Comparison of ENCODE assay signal across 8 cellular contexts in genomic region chr19:31350693-31351211, GRCh38. TPM values are rescaled to one million over a fixed set of nuclear protein-coding genes. Genes with fewer than 3 reads are reported as not detected.
DNase-seq lines count a peak whose midpoint lies in the region; ATAC-seq and TF ChIP-seq lines count a peak whose summit lies in the region.

No MANE protein-coding gene starts in this region.

- WGBS in H9 (ENCODE audit: extremely low coverage, insufficient read length, low lambda C conversion rate), result no CpG with 5 or more reads among the region's 66 CpGs

- H3K56ac ChIP-seq in H9 (ENCODE audit: insufficient read length, low read depth, low read length), result no peak overlapping the region

- no peak overlapping the region for H4K91ac ChIP-seq in H9 (ENCODE audit: insufficient read length, low read depth, low read length)

- H3K4me2 ChIP-seq in H9 (ENCODE audit: insufficient read depth, insufficient read length, low read length), result peak overlapping the region; percentile 94
- H3K4me2 ChIP-seq in fibroblast of lung (ENCODE audit: extremely low read depth, insufficient read depth, low read length), result peak overlapping the region; percentile 77

- peak; percentile 41 for DNase-seq in ACHN
- DNase-seq in H9, result peak; percentile 43
- DNase-seq in activated CD4-positive, alpha-beta memory T cell treated with anti-CD3 and anti-CD28 coated beads for 36 hours, result peak; percentile 44
- DNase-seq in fibroblast of lung (ENCODE audit: low read depth in 2 of 2), result peak; percentile 53 to 63
- DNase-seq in cerebellar nuclear complex (lab: John Stamatoyannopoulos, UW), result no peak

- no peak overlapping the region for H3K23ac ChIP-seq in H9 (ENCODE audit: insufficient read length, low read depth, low read length)

- H3K79me2 ChIP-seq in H9 (ENCODE audit: insufficient read depth, low read length) (peaks cover 11% of the 10 kb centered on the region; the same call in 1 of the 2 replicates), fibroblast of lung (ENCODE audit: control insufficient read depth, insufficient read depth, low read length) (peaks cover 33% of the 10 kb centered on the region)

- H3K9me3 ChIP-seq in H9 (ENCODE audit: control insufficient read depth, low read depth, low read length) (no peaks in the 10 kb centered on the region), fibroblast of lung (ENCODE audit: control insufficient read depth, insufficient read depth, low read depth, low read length) (no peaks in the 10 kb centered on the region), mucosa of stomach (ENCODE audit: control insufficient read depth, low read length) (no peaks in the 10 kb centered on the region)

- peaks cover 49% of the 10 kb centered on the region for H3K23me2 ChIP-seq in H9 (ENCODE audit: insufficient read length, low read depth, low read length, poor library complexity, severe bottlenecking)

- ATAC-seq in GM19463 (IDR thresholded peaks at IDR 0.05; ENCODE audit: unreplicated experiment) (no peak), HG03520 (IDR thresholded peaks at IDR 0.05; ENCODE audit: unreplicated experiment) (no peak)

- intact Hi-C loops in activated CD4-positive, alpha-beta memory T cell treated with anti-CD3 and anti-CD28 coated beads for 36 hours (cut with micrococcal nuclease), result loop anchor here (10.0 kb wide), 1 partner anchor 1126 kb away; no protein-coding TSS in a partner anchor

- no peaks in the 10 kb centered on the region; a peak in 1 of 7 replicates for H3K36me3 Mint-ChIP-seq in H9 (ENCODE audit: insufficient read depth in 1 of 3, low read depth in 3 of 3)
- no peaks in the 10 kb centered on the region for H3K36me3 Mint-ChIP-seq in activated CD4-positive, alpha-beta memory T cell treated with anti-CD3 and anti-CD28 coated beads for 36 hours

- peaks cover 14% of the 10 kb centered on the region; the same call in 1 of the 2 replicates for H3K4me1 ChIP-seq in H9 (ENCODE audit: insufficient read depth, low read length)
- peaks cover 4% of the 10 kb centered on the region for H3K4me1 ChIP-seq in fibroblast of lung (ENCODE audit: control insufficient read depth, extremely low read depth, insufficient read depth, low read length)
- H3K4me1 ChIP-seq in mucosa of stomach (ENCODE audit: control insufficient read depth, insufficient read depth, low read length), result no peaks in the 10 kb centered on the region

- H2BK20ac ChIP-seq in H9 (ENCODE audit: low read depth, low read length, poor library complexity, severe bottlenecking), result no peak overlapping the region

- H3K36me3 ChIP-seq in fibroblast of lung (ENCODE audit: control insufficient read depth, insufficient read depth, low read length) (no peaks in the 10 kb centered on the region), mucosa of stomach (ENCODE audit: control insufficient read depth, insufficient read depth, low read length) (no peaks in the 10 kb centered on the region)

- H3K27me3 ChIP-seq in H9 (ENCODE audit: insufficient read depth, low read length) (peaks cover 40% of the 10 kb centered on the region), fibroblast of lung (ENCODE audit: control insufficient read depth, insufficient read depth, low read length) (no peaks in the 10 kb centered on the region), mucosa of stomach (ENCODE audit: control insufficient read depth, insufficient read depth, low read length) (peaks cover 64% of the 10 kb centered on the region)

- no peaks in the 10 kb centered on the region for H3K79me1 ChIP-seq in H9 (ENCODE audit: insufficient read depth, low read depth, low read length, poor library complexity, severe bottlenecking)

- H2BK120ac ChIP-seq in H9 (ENCODE audit: low read depth, low read length, poor library complexity, severe bottlenecking), result no peak overlapping the region

- no peak overlapping the region for H2AFZ ChIP-seq in H9 (ENCODE audit: low read length)
- H2AFZ ChIP-seq in fibroblast of lung (ENCODE audit: low read length), result peak overlapping the region; percentile 23

- H3K27ac Mint-ChIP-seq in H9, result no peak overlapping the region
- H3K27ac Mint-ChIP-seq in activated CD4-positive, alpha-beta memory T cell treated with anti-CD3 and anti-CD28 coated beads for 36 hours, result no peak overlapping the region

- H2AK5ac ChIP-seq in H9 (ENCODE audit: insufficient read length, low read length), result no peak overlapping the region

- no peak overlapping the region for H3K18ac ChIP-seq in H9 (ENCODE audit: insufficient read length, low read depth, low read length)

- H3K4me1 Mint-ChIP-seq in H9, result peaks cover 49 to 51% of the 10 kb centered on the region in 2 experiments
- peaks cover 50% of the 10 kb centered on the region for H3K4me1 Mint-ChIP-seq in activated CD4-positive, alpha-beta memory T cell treated with anti-CD3 and anti-CD28 coated beads for 36 hours (ENCODE audit: low read depth)

- H2BK5ac ChIP-seq in H9 (ENCODE audit: insufficient read length, low read length), result no peak overlapping the region

- CTCF ChIA-PET in activated CD4-positive, alpha-beta memory T cell treated with anti-CD3 and anti-CD28 coated beads for 36 hours (lab: Charles Lee), result interaction anchor here (0.7 to 1.7 kb wide), 2 partner anchors 295 to 567 kb away, joined by 3 to 4 read pairs; no protein-coding TSS in a partner anchor

- H3K4me3 Mint-ChIP-seq in H9, result peak overlapping the region; percentile 83 to 90
- peak overlapping the region; percentile 77 for H3K4me3 Mint-ChIP-seq in activated CD4-positive, alpha-beta memory T cell treated with anti-CD3 and anti-CD28 coated beads for 36 hours

- in situ Hi-C loops in ACHN (cut with HindIII; ENCODE audit: low pct_ligation_motif_present, low pct_unique_long_range_greater_than_20kb, low sequenced_read_pairs), result no loop called here

- H3K9ac ChIP-seq in H9 (ENCODE audit: extremely low read depth, insufficient read length, low read length), result peak overlapping the region; percentile 21
- peak overlapping the region; percentile 82 for H3K9ac ChIP-seq in fibroblast of lung (ENCODE audit: insufficient read depth, low read length)
- H3K9ac ChIP-seq in mucosa of stomach (ENCODE audit: low read length), result peak overlapping the region; percentile 4

- TF ChIP-seq CTCF in H9 (conservative IDR thresholded peaks at IDR 0.05), result no peak
- no peak for TF ChIP-seq CTCF in fibroblast of lung (conservative IDR thresholded peaks at IDR 0.05 in 1 of 2, IDR thresholded peaks at IDR 0.05 in 1 of 2; ENCODE audit: low read depth in 1 of 2, low read length in 2 of 2)

- H3K9me3 Mint-ChIP-seq in H9, result no peaks in the 10 kb centered on the region; a peak in 2 of 5 replicates
- no peaks in the 10 kb centered on the region for H3K9me3 Mint-ChIP-seq in activated CD4-positive, alpha-beta memory T cell treated with anti-CD3 and anti-CD28 coated beads for 36 hours

- H4K20me1 ChIP-seq in H9 (ENCODE audit: control insufficient read depth, insufficient read depth, insufficient read length) (peaks cover 2% of the 10 kb centered on the region), fibroblast of lung (ENCODE audit: control insufficient read depth, extremely low read depth, insufficient read depth, low read length) (no peaks in the 10 kb centered on the region)

- no peak overlapping the region for H2BK12ac ChIP-seq in H9 (ENCODE audit: insufficient read length, low read depth, low read length)

- no peak overlapping the region for H3K27ac ChIP-seq in H9 (ENCODE audit: insufficient read length, low read depth, low read length)
- H3K27ac ChIP-seq in fibroblast of lung (ENCODE audit: insufficient read depth, low read length), result peak overlapping the region; percentile 79

- no peak overlapping the region for H3T11ph ChIP-seq in H9 (ENCODE audit: low read length)

- H3K14ac ChIP-seq in H9 (ENCODE audit: insufficient read depth, low read length), result no peak overlapping the region

- H4K5ac ChIP-seq in H9 (ENCODE audit: insufficient read length, low read depth, low read length), result no peak overlapping the region

- H3K4me3 ChIP-seq in fibroblast of lung (replicated peaks in 1 of 4; ENCODE audit: control extremely low read depth in 1 of 4, insufficient read depth in 1 of 4, low read depth in 3 of 4, low read length in 4 of 4) (peak overlapping the region; percentile 68 to 87 (median 82)), mucosa of stomach (ENCODE audit: low read length) (no peak overlapping the region)

- peaks cover 75% of the 10 kb centered on the region for H3K27me3 Mint-ChIP-seq in H9 (ENCODE audit: low read depth)
- H3K27me3 Mint-ChIP-seq in activated CD4-positive, alpha-beta memory T cell treated with anti-CD3 and anti-CD28 coated beads for 36 hours, result peaks cover 55% of the 10 kb centered on the region

- no peak overlapping the region for H2BK15ac ChIP-seq in H9 (ENCODE audit: low read depth, low read length)

- POLR2A ChIA-PET in activated CD4-positive, alpha-beta memory T cell treated with anti-CD3 and anti-CD28 coated beads for 36 hours (lab: Charles Lee), result no interaction called here

- no peak overlapping the region for H4K8ac ChIP-seq in H9 (replicated peaks; ENCODE audit: insufficient read length, low read depth, low read length)

- no peak overlapping the region for H3K4ac ChIP-seq in H9 (ENCODE audit: low read depth, low read length)

RNA-seq across cellular contexts. Expression of gene TSHZ3, which starts 1.5 kb away (rescaled TPM):
- 3.2 and 4.1 TPM in 2 replicates for total RNA-seq in H9 (2021)
- 1 to 10 TPM; 1.6 to 2.6 TPM for total RNA-seq in activated CD4-positive, alpha-beta memory T cell treated with anti-CD3 and anti-CD28 coated beads for 36 hours
- total RNA-seq in fibroblast of lung, result 10.3 and 17.3 TPM in 2 replicates
- polyA plus RNA-seq in fibroblast of lung, result 7.0 and 11.3 TPM in 2 replicates
- 15.1 and 18.0 TPM in 2 replicates for polyA plus RNA-seq in fibroblast of lung (2012)
- 41.0 and 47.3 TPM in 2 replicates for polyA minus RNA-seq in fibroblast of lung (ENCODE audit: low replicate concordance)

Comparison
In these comparisons a context has a peak if more than half of its experiments do, and no peak if none do; other contexts are left out.
1. DNase-seq: peak in ACHN (single experiment), H9 (single experiment), activated CD4-positive, alpha-beta memory T cell treated with anti-CD3 and anti-CD28 coated beads for 36 hours (single experiment) and fibroblast of lung (2 of 2); none in cerebellar nuclear complex (0 of 2).
2. H3K9ac ChIP-seq: peak in every context shown above with its lines; median percentile 82 in fibroblast of lung; 21 in H9; 4 in mucosa of stomach.